Comparison of ENCODE assay signal across 8 cellular contexts in the genomic region with DNA sequence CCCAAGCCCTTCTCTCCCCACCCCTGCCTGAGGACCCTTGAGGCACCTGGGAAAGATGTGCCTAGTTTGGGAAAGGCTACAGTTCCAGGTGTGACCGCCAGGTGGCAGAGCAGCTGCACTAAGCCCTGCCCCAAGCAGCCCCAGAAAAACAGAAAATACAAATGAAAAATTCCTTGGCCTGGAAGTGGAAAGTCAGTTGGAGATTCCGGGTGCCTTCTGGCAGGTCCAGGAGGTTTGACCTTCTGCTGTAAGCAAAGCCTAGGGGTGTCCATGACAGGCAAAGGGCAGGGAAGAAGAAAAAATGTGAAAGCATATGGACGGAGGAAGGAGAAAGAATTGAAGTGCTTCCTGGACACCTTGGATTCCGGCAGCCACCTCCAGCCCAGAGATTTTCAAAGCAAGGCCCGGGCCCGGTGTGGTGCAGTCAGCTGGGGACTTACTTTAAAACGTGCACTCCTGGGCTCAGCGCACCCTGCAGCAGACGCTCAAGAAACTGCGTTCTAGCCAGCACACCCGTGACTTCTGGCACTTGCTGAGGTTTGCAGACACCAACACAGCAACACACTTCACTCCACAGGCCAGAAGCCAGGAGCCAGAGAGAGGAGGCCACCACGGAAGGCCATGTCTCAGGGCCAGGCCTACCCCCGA. TPM values are rescaled to one million over a fixed set of nuclear protein-coding genes. Genes with fewer than 3 reads are reported as not detected.
DNase-seq lines count a peak whose midpoint lies in the region; ATAC-seq and TF ChIP-seq lines count a peak whose summit lies in the region.

No MANE protein-coding gene starts in this region.

- H3K9me3 ChIP-seq in esophagus squamous epithelium (no peaks in the 10 kb centered on the region), stomach (no peaks in the 10 kb centered on the region)

- no peak overlapping the region for H3K4me3 Mint-ChIP-seq in natural killer cell treated with Interleukin-12 subunit alpha and Interleukin-12 subunit beta and Interleukin-15 and Interleukin-18, amount 100 ng/mL, for 72 hours

- H3K27me3 Mint-ChIP-seq in natural killer cell treated with Interleukin-12 subunit alpha and Interleukin-12 subunit beta and Interleukin-15 and Interleukin-18, amount 100 ng/mL, for 72 hours = peaks cover 0 to 2% of the 10 kb centered on the region in 2 donors

- TF ChIP-seq CTCF in esophagus squamous epithelium (IDR thresholded peaks at IDR 0.05) (peak; percentile 91 to 98 (median 96)), stomach (IDR thresholded peaks at IDR 0.05) (peak in 6 of 7 experiments; percentile 42 to 98 (median 95))

- H3K4me3 ChIP-seq in esophagus squamous epithelium (no peak overlapping the region), stomach (no peak overlapping the region)

- ATAC-seq in natural killer cell treated with Interleukin-12 subunit alpha and Interleukin-12 subunit beta and Interleukin-15 and Interleukin-18, amount 100 ng/mL, for 72 hours = no peak
- ATAC-seq in GM18858 (IDR thresholded peaks at IDR 0.05; ENCODE audit: unreplicated experiment) = no peak

- TF ChIP-seq EP300 in stomach (IDR thresholded peaks at IDR 0.05) = no peak

- peak; percentile 18 for DNase-seq in NK-92 treated with Interleukin-12 subunit alpha and Interleukin-12 subunit beta, amount 100 ng/mL, for 24 hours (lab: John Stamatoyannopoulos, UW)
- DNase-seq in NK-92 (lab: John Stamatoyannopoulos, UW; ENCODE audit: unreplicated experiment) = no peak
- peak; percentile 51 for DNase-seq in NCI-H2227 (lab: John Stamatoyannopoulos, UW; ENCODE audit: unreplicated experiment)
- peak; percentile 67 for DNase-seq in activated T-cell treated with anti-CD3 and anti-CD28 coated beads, Interleukin-2, amount 50 U/mL, for 1 hour
- DNase-seq in esophagus squamous epithelium (lab: John Stamatoyannopoulos, UW) = no peak
- DNase-seq in natural killer cell treated with Interleukin-12 subunit alpha and Interleukin-12 subunit beta and Interleukin-15 and Interleukin-18, amount 100 ng/mL, for 72 hours (ENCODE audit: low spot score) = peak; percentile 62
- peak; percentile 60 for DNase-seq in stomach

- intact Hi-C loops in esophagus squamous epithelium (cut with DNase I) = no loop called here
- intact Hi-C loops in stomach (cut with DNase I; ENCODE audit: low total_unique reads) = no loop called here

- peak overlapping the region in 3 of 4 donors; percentile 50 to 76 (median 70) for H3K27ac ChIP-seq in esophagus squamous epithelium
- H3K27ac ChIP-seq in stomach = peak overlapping the region in 3 of 5 donors; percentile 21 to 53 (median 28)

- H3K4me1 Mint-ChIP-seq in natural killer cell treated with Interleukin-12 subunit alpha and Interleukin-12 subunit beta and Interleukin-15 and Interleukin-18, amount 100 ng/mL, for 72 hours (ENCODE audit: low read depth in 2 of 2) = peaks cover 0 to 6% of the 10 kb centered on the region in 2 donors

- 48 to 51% methylated on average over 10 to 13 of the region's 13 CpGs for WGBS in esophagus squamous epithelium, 2 donors
- 37 to 58% (median 50%) methylated on average over 13 of the region's 13 CpGs for WGBS in stomach, 5 donors

- peaks cover 7% of the 10 kb centered on the region for H3K9me3 Mint-ChIP-seq in natural killer cell treated with Interleukin-12 subunit alpha and Interleukin-12 subunit beta and Interleukin-15 and Interleukin-18, amount 100 ng/mL, for 72 hours

- H3K36me3 Mint-ChIP-seq in natural killer cell treated with Interleukin-12 subunit alpha and Interleukin-12 subunit beta and Interleukin-15 and Interleukin-18, amount 100 ng/mL, for 72 hours = no peaks in the 10 kb centered on the region

- H3K4me1 ChIP-seq in esophagus squamous epithelium (peaks cover 0 to 25% (median 8%) of the 10 kb centered on the region in 3 donors), stomach (peaks cover 0 to 28% (median 19%) of the 10 kb centered on the region in 4 donors)

- H3K36me3 ChIP-seq in esophagus squamous epithelium = no peaks in the 10 kb centered on the region
- no peaks in the 10 kb centered on the region for H3K36me3 ChIP-seq in stomach

- H3K27me3 ChIP-seq in esophagus squamous epithelium (peaks cover 0 to 5% (median 0%) of the 10 kb centered on the region in 4 donors), stomach (peaks cover 0 to 4% (median 0%) of the 10 kb centered on the region in 3 donors)

- H3K27ac Mint-ChIP-seq in natural killer cell treated with Interleukin-12 subunit alpha and Interleukin-12 subunit beta and Interleukin-15 and Interleukin-18, amount 100 ng/mL, for 72 hours = no peak overlapping the region

- TF ChIP-seq POLR2A in esophagus squamous epithelium (IDR thresholded peaks at IDR 0.05) (no peak), stomach (IDR thresholded peaks at IDR 0.05) (no peak)

RNA-seq across cellular contexts. Expression of a gene that starts 2.1 kb away (rescaled TPM):
- total RNA-seq in esophagus squamous epithelium = not detected
- not detected for total RNA-seq in natural killer cell treated with Interleukin-12 subunit alpha and Interleukin-12 subunit beta and Interleukin-15 and Interleukin-18, amount 100 ng/mL, for 72 hours
- total RNA-seq in stomach = not detected
- polyA plus RNA-seq in stomach = not detected

RNA-seq across cellular contexts. Expression of a gene that starts 37.3 kb away (rescaled TPM):
- total RNA-seq in esophagus squamous epithelium (not detected), stomach (not detected)
- total RNA-seq in natural killer cell treated with Interleukin-12 subunit alpha and Interleukin-12 subunit beta and Interleukin-15 and Interleukin-18, amount 100 ng/mL, for 72 hours = not detected
- polyA plus RNA-seq in stomach = not detected

Comparison
In these comparisons a context has a peak if more than half of its experiments do, and no peak if none do; other contexts are left out.
1. DNase-seq: peak in NK-92 treated with Interleukin-12 subunit alpha and Interleukin-12 subunit beta, amount 100 ng/mL, for 24 hours (single experiment), NCI-H2227 (single experiment), activated T-cell treated with anti-CD3 and anti-CD28 coated beads, Interleukin-2, amount 50 U/mL, for 1 hour (single experiment), natural killer cell treated with Interleukin-12 subunit alpha and Interleukin-12 subunit beta and Interleukin-15 and Interleukin-18, amount 100 ng/mL, for 72 hours (single experiment) and stomach (single experiment); none in NK-92 (single experiment) and esophagus squamous epithelium (single experiment).